24 cellular contexts compared by ENCODE assay signal in the genomic region with DNA sequence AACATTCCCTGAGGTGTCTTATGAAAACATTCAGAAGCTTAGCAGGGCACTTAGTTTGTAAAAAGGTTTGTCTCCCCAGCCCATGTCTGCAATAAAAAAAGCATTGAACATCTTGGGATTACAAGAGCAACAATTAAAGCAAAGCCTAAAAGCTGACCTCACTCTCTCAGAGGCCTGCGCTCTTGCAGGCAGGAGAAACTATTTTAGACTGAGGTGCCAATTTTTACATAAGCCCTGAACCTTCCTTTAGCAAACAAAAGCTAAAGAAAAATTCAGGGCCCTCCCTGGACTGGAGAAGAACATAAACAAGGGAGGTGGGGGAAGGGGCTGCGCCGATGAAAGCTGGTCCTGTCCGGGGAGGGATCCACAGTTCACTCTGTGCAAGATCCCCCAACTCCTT.
"Had no signal": no experiment of that assay in that cellular context is flagged by ENCODE, and none has a peak within 500 bp of the region (broad histone marks: within the 10 kb centered on the region; RNA-seq: fewer than 3 reads in every experiment).

No MANE protein-coding gene starts in this region.

- DNase-seq: naive B cell; naive thymus-derived CD8-positive, alpha-beta T cell; nephron progenitor cell; nucleus accumbens; pancreas; right lobe of liver; sigmoid colon; small intestine; stimulated activated CD4-positive, alpha-beta T cell treated with anti-CD3 and anti-CD28 coated beads, Interleukin-15, amount 100 ng/mL, for 24 hours; stimulated activated CD4-positive, alpha-beta T cell treated with anti-CD3 and anti-CD28 coated beads, Interleukin-2, amount 100 ng/mL, for 24 hours; stimulated activated CD4-positive, alpha-beta T cell treated with anti-CD3 and anti-CD28 coated beads, Interleukin-2, amount 100 ng/mL, for 48 hours; stimulated activated CD4-positive, alpha-beta T cell treated with anti-CD3 and anti-CD28 coated beads, Interleukin-4, amount 100 ng/mL, for 24 hours; stimulated activated naive B cell treated with anti-CD40 and anti-IgM and Interleukin-4, amounts not matched to agents 10 μg/mL and 1 μg/mL and 100 μg/mL, for 72 hours; stimulated activated naive CD4-positive, alpha-beta T cell treated with Interleukin-2 at 50 U/mL for 16 hours; stomach; thyroid gland; upper lobe of left lung; uterus had no signal

- H3K27me3 ChIP-seq: neutrophil, pancreas, right atrium auricular region, right lobe of liver, sigmoid colon, stomach, thyroid gland, tibial nerve, upper lobe of left lung, uterus had no signal

- H3K4me1 ChIP-seq: pancreas, prostate gland, right atrium auricular region, right lobe of liver, sigmoid colon, stomach, thyroid gland, tibial nerve, upper lobe of left lung, uterus had no signal

- ATAC-seq: naive thymus-derived CD8-positive, alpha-beta T cell; pancreas; stimulated activated effector memory CD8-positive, alpha-beta T cell treated with anti-CD3 and anti-CD28 coated beads, Interleukin-12 subunit alpha, Interleukin-12 subunit beta, amount 100 ng/mL, for 72 hours; stimulated activated naive B cell treated with anti-CD40 and anti-IgM and Interleukin-4, amounts not matched to agents 10 μg/mL and 1 μg/mL and 100 μg/mL, for 72 hours had no signal

- H3K4me3 ChIP-seq: pancreas, prostate gland, right atrium auricular region, right lobe of liver, sigmoid colon, stomach, thoracic aorta, thyroid gland, tibial nerve, upper lobe of left lung, uterus had no signal

- H3K27ac ChIP-seq: neutrophil, pancreas, prostate gland, right atrium auricular region, right lobe of liver, sigmoid colon, stomach, thoracic aorta, thyroid gland, tibial nerve, upper lobe of left lung, uterus had no signal

- H3K9me3 ChIP-seq: neutrophil, pancreas, prostate gland, right atrium auricular region, right lobe of liver, sigmoid colon, stomach, thoracic aorta, thyroid gland, tibial nerve, upper lobe of left lung, uterus had no signal

- H3K36me3 ChIP-seq: neutrophil, pancreas, prostate gland, right atrium auricular region, right lobe of liver, sigmoid colon, stomach, thoracic aorta, thyroid gland, tibial nerve, upper lobe of left lung, uterus had no signal
